ENCODE assay signal across 2 cellular contexts in genomic region chr19:35000647-35001501, GRCh38.
TF ChIP-seq lines count a peak whose summit lies in the region.

No MANE protein-coding gene starts in this region.

TF ChIP-seq in A549, 52 proteins besides CTCF, POLR2A, EP300 and RAD21 (continues in another document):
- peak; percentile 64; the same call in 1 of the 2 replicates for TF ChIP-seq FOSB (CRISPR knock-in tag; IDR thresholded peaks at IDR 0.05)
- no peak for TF ChIP-seq PHF8 (IDR thresholded peaks at IDR 0.05; ENCODE audit: borderline replicate concordance, low read depth)
- TF ChIP-seq HMGXB4 (CRISPR knock-in tag; IDR thresholded peaks at IDR 0.05; ENCODE audit: borderline replicate concordance): no peak
- no peak for TF ChIP-seq CHD4 (IDR thresholded peaks at IDR 0.05; ENCODE audit: borderline replicate concordance)
- no peak for TF ChIP-seq FOSL2 (IDR thresholded peaks at IDR 0.05)
- peak; percentile 13; the same call in 1 of the 2 replicates for TF ChIP-seq FOSL2 (CRISPR knock-in tag; IDR thresholded peaks at IDR 0.05)
- no peak for TF ChIP-seq HES2 (IDR thresholded peaks at IDR 0.05)
- TF ChIP-seq RFX5 (IDR thresholded peaks at IDR 0.05): no peak
- TF ChIP-seq HEYL (CRISPR knock-in tag; IDR thresholded peaks at IDR 0.05): no peak
- TF ChIP-seq HOXA7 (CRISPR knock-in tag; IDR thresholded peaks at IDR 0.05): peak; percentile 65; the same call in 1 of the 2 replicates
- TF ChIP-seq ZNF302 (CRISPR knock-in tag; IDR thresholded peaks at IDR 0.05): no peak
- TF ChIP-seq ZSCAN20 (CRISPR knock-in tag; IDR thresholded peaks at IDR 0.05): no peak
- no peak for TF ChIP-seq CBX8 (IDR thresholded peaks at IDR 0.05)
- TF ChIP-seq JUNB (IDR thresholded peaks at IDR 0.05): no peak
- peak; percentile 34; the same call in 1 of the 2 replicates for TF ChIP-seq MYC (IDR thresholded peaks at IDR 0.05; ENCODE audit: borderline replicate concordance, low read length)
- TF ChIP-seq MAX (IDR thresholded peaks at IDR 0.05): peak; percentile 80
- TF ChIP-seq EHF (CRISPR knock-in tag; IDR thresholded peaks at IDR 0.05): no peak
- TF ChIP-seq TFCP2L1 (CRISPR knock-in tag; IDR thresholded peaks at IDR 0.05): peak; percentile 94
- no peak for TF ChIP-seq NR3C1 (IDR thresholded peaks at IDR 0.05)
- peak; percentile 19; the same call in 1 of the 2 replicates for TF ChIP-seq PBX3 (IDR thresholded peaks at IDR 0.05)
- TF ChIP-seq HOXB13 (CRISPR knock-in tag; IDR thresholded peaks at IDR 0.05; ENCODE audit: low read depth): no peak
- peak; percentile 60; the same call in 1 of the 2 replicates for TF ChIP-seq TP53 (CRISPR knock-in tag; IDR thresholded peaks at IDR 0.05)
- TF ChIP-seq BCL3 (IDR thresholded peaks at IDR 0.05): no peak
- TF ChIP-seq ZC3H11A (IDR thresholded peaks at IDR 0.05): no peak
- no peak for TF ChIP-seq REST (IDR thresholded peaks at IDR 0.05)
- no peak for TF ChIP-seq CEBPB (IDR thresholded peaks at IDR 0.05)
- no peak for TF ChIP-seq USF2 (IDR thresholded peaks at IDR 0.05)

TF ChIP-seq in H1, 55 proteins besides CTCF, POLR2A, EP300 and RAD21:
- TF ChIP-seq PHF8 (conservative IDR thresholded peaks at IDR 0.05; ENCODE audit: low read depth, low read length): peak; percentile 21; the same call in 1 of the 2 replicates
- no peak for TF ChIP-seq FOSL1 (IDR thresholded peaks at IDR 0.05; ENCODE audit: insufficient read depth, low read depth, low read length)
- peak; percentile 46; the same call in 1 of the 2 replicates for TF ChIP-seq TAF1 (IDR thresholded peaks at IDR 0.05; ENCODE audit: low read depth, low read length)
- TF ChIP-seq RXRA (IDR thresholded peaks at IDR 0.05; ENCODE audit: insufficient read depth, low read depth, low read length): no peak
- peak; percentile 85 for TF ChIP-seq MAX (IDR thresholded peaks at IDR 0.05)
- 0 out of 4 replicates have a peak, but pooled peaks of 1 of the 2 experiments have one; percentile 51 for TF ChIP-seq SIN3A (conservative IDR thresholded peaks at IDR 0.05 in 1 of 2, IDR thresholded peaks at IDR 0.05 in 1 of 2; ENCODE audit: low read depth in 1 of 2, low read length in 2 of 2)
- peak; percentile 60 for TF ChIP-seq POLR2AphosphoS5 (IDR thresholded peaks at IDR 0.05; ENCODE audit: low read depth, low read length)
- TF ChIP-seq CHD2 (IDR thresholded peaks at IDR 0.05; ENCODE audit: low read length): no peak
- peak; percentile 62 for TF ChIP-seq SAP30 (IDR thresholded peaks at IDR 0.05; ENCODE audit: insufficient read depth, insufficient replicate concordance, low read length)
